8 cellular contexts compared by ENCODE assay signal in genomic region chr1:50968021-50968883, GRCh38. TPM values are rescaled to one million over a fixed set of nuclear protein-coding genes. Genes with fewer than 3 reads are reported as not detected.
A peak's percentile ranks its signal among the peaks of the same experiment; 100 is the strongest.
DNase-seq lines count a peak whose midpoint lies in the region; ATAC-seq lines count a peak whose summit lies in the region.

No MANE protein-coding gene starts in this region.

- ATAC-seq in GM18909 (IDR thresholded peaks at IDR 0.05; ENCODE audit: poor library complexity, unreplicated experiment) (peak; percentile 66), HG03196 (IDR thresholded peaks at IDR 0.05; ENCODE audit: unreplicated experiment) (peak; percentile 65)

- peak; percentile 96 for DNase-seq in AG08396 (ENCODE audit: low spot score)
- DNase-seq in NCI-H345 (lab: John Stamatoyannopoulos, UW) = peak; percentile 96
- peak; percentile 71 for DNase-seq in activated CD4-positive, alpha-beta T cell treated with anti-CD3 and anti-CD28 coated beads for 1 hour
- DNase-seq in cerebellum (ENCODE audit: low spot score) = peak; percentile 83
- DNase-seq in kidney tubule cell (ENCODE audit: low spot score) = peak; percentile 91
- DNase-seq in stimulated activated CD4-positive, alpha-beta T cell treated with anti-CD3 and anti-CD28 coated beads, Interleukin-1b, Interleukin-23, amount 100 ng/mL, for 1 hour (ENCODE audit: low read depth in 2 of 2) = peak; percentile 50 to 57

RNA-seq across cellular contexts. Expression of gene CDKN2C, which starts 1.8 kb away (rescaled TPM):
- 6.2 TPM for total RNA-seq in cerebellum

RNA-seq across cellular contexts. Expression of gene FAF1, which starts 8.2 kb away (rescaled TPM):
- total RNA-seq in cerebellum = 30.0 TPM

Comparison
In these comparisons a context has a peak if more than half of its experiments do, and no peak if none do; other contexts are left out.
1. Peak in every context shown above with its lines: DNase-seq and ATAC-seq.